In genomic region chr2:8643238-8643995, GRCh38 we compare ENCODE assay signal across 1 cellular context.
TF ChIP-seq lines count a peak whose summit lies in the region.

No MANE protein-coding gene starts in this region.

TF ChIP-seq in HepG2, 621 proteins besides CTCF, POLR2A, EP300 and RAD21 (continued from another document):
- TF ChIP-seq AKNA (CRISPR knock-in tag; IDR thresholded peaks at IDR 0.05; ENCODE audit: borderline replicate concordance), result no peak
- TF ChIP-seq ZNF589 (CRISPR knock-in tag; conservative IDR thresholded peaks at IDR 0.05), result no peak
- no peak for TF ChIP-seq ZNF737 (CRISPR knock-in tag; IDR thresholded peaks at IDR 0.05; ENCODE audit: borderline replicate concordance)
- TF ChIP-seq FOXP1 (IDR thresholded peaks at IDR 0.05), result no peak
- TF ChIP-seq FOXP1 (CRISPR knock-in tag; IDR thresholded peaks at IDR 0.05), result no peak
- peak; percentile 84 for TF ChIP-seq ESRRA (CRISPR knock-in tag; IDR thresholded peaks at IDR 0.05; ENCODE audit: low read depth)
- TF ChIP-seq TEAD2 (CRISPR knock-in tag; IDR thresholded peaks at IDR 0.05), result no peak
- no peak for TF ChIP-seq ZNF12 (CRISPR knock-in tag; IDR thresholded peaks at IDR 0.05)
- TF ChIP-seq GABPA (IDR thresholded peaks at IDR 0.05; ENCODE audit: low read depth, low read length), result no peak
- peak; percentile 76 for TF ChIP-seq GABPA (CRISPR knock-in tag; IDR thresholded peaks at IDR 0.05; ENCODE audit: low read depth)
- 0 out of 2 replicates have a peak, but pooled peaks have one; percentile 58 for TF ChIP-seq ELF3 (CRISPR knock-in tag; IDR thresholded peaks at IDR 0.05)
- no peak for TF ChIP-seq ZNF781 (CRISPR knock-in tag; IDR thresholded peaks at IDR 0.05; ENCODE audit: borderline replicate concordance, not compliant biosample characterization)
- no peak for TF ChIP-seq ZNF615 (CRISPR knock-in tag; IDR thresholded peaks at IDR 0.05; ENCODE audit: borderline replicate concordance)
- TF ChIP-seq ZNF256 (CRISPR knock-in tag; conservative IDR thresholded peaks at IDR 0.05), result no peak
- TF ChIP-seq SAP130 (CRISPR knock-in tag; IDR thresholded peaks at IDR 0.05; ENCODE audit: low read depth), result 0 out of 2 replicates have a peak, but pooled peaks have one; percentile 11
- no peak for TF ChIP-seq KLF9 (CRISPR knock-in tag; IDR thresholded peaks at IDR 0.05; ENCODE audit: low read depth)
- TF ChIP-seq ZNF562 (CRISPR knock-in tag; IDR thresholded peaks at IDR 0.05; ENCODE audit: borderline replicate concordance), result no peak
- TF ChIP-seq DMAP1 (CRISPR knock-in tag; IDR thresholded peaks at IDR 0.05), result no peak
- TF ChIP-seq PCBP1 (IDR thresholded peaks at IDR 0.05; ENCODE audit: borderline replicate concordance, low read depth, low read length), result no peak
- TF ChIP-seq ZNF484 (CRISPR knock-in tag; IDR thresholded peaks at IDR 0.05; ENCODE audit: borderline replicate concordance, low read depth), result no peak
- no peak for TF ChIP-seq BRF2 (CRISPR knock-in tag; IDR thresholded peaks at IDR 0.05)
